ENCODE assay signal across 8 cellular contexts in genomic region chr6:109483744-109484075, GRCh38. TPM values are rescaled to one million over a fixed set of nuclear protein-coding genes. Genes with fewer than 3 reads are reported as not detected.
A peak's percentile ranks its signal among the peaks of the same experiment; 100 is the strongest.
DNase-seq lines count a peak whose midpoint lies in the region; ATAC-seq and TF ChIP-seq lines count a peak whose summit lies in the region.

No MANE protein-coding gene starts in this region.

- H3K27me3 Mint-ChIP-seq in activated CD8-positive, alpha-beta memory T cell treated with anti-CD3 and anti-CD28 coated beads, Interleukin-2, amount 10 ng/mL, durations not matched to agents 7 days and 5 days = peaks cover 8% of the 10 kb centered on the region
- no peaks in the 10 kb centered on the region for H3K27me3 Mint-ChIP-seq in stimulated activated naive B cell treated with anti-CD40 and anti-IgM and Interleukin-4, amounts not matched to agents 10 μg/mL and 1 μg/mL and 100 μg/mL, for 72 hours

- H3K36me3 Mint-ChIP-seq in activated CD8-positive, alpha-beta memory T cell treated with anti-CD3 and anti-CD28 coated beads, Interleukin-2, amount 10 ng/mL, durations not matched to agents 7 days and 5 days = peaks cover 30% of the 10 kb centered on the region
- H3K36me3 Mint-ChIP-seq in stimulated activated naive B cell treated with anti-CD40 and anti-IgM and Interleukin-4, amounts not matched to agents 10 μg/mL and 1 μg/mL and 100 μg/mL, for 72 hours = peaks cover 23 to 30% of the 10 kb centered on the region in 2 donors

- H3K4me1 ChIP-seq in hepatocyte (ENCODE audit: insufficient read depth) = peaks cover 28% of the 10 kb centered on the region

- H3K9me3 ChIP-seq in SK-N-MC (ENCODE audit: low read depth, low read length) (no peaks in the 10 kb centered on the region), hepatocyte (ENCODE audit: low read depth) (no peaks in the 10 kb centered on the region)

- H3K4me3 ChIP-seq in SK-N-MC (peak overlapping the region; percentile 79), hepatocyte (peak overlapping the region; percentile 42)

- H3K9ac ChIP-seq in SK-N-MC (ENCODE audit: insufficient read length) = peak overlapping the region; percentile 65

- H3K36me3 ChIP-seq in SK-N-MC (ENCODE audit: insufficient read depth, low read length) = peaks cover 30% of the 10 kb centered on the region
- no peaks in the 10 kb centered on the region for H3K36me3 ChIP-seq in hepatocyte (replicated peaks; ENCODE audit: insufficient read depth, low read depth)

- ATAC-seq in activated CD8-positive, alpha-beta memory T cell treated with anti-CD3 and anti-CD28 coated beads, Interleukin-2, amount 10 ng/mL, durations not matched to agents 7 days and 5 days = no peak
- ATAC-seq in stimulated activated naive B cell treated with anti-CD40 and anti-IgM and Interleukin-4, amounts not matched to agents 10 μg/mL and 1 μg/mL and 100 μg/mL, for 72 hours (replicated peaks) = peak; percentile 7 to 15
- no peak for ATAC-seq in HG02623 (IDR thresholded peaks at IDR 0.05; ENCODE audit: unreplicated experiment)

- no peaks in the 10 kb centered on the region for H3K9me2 ChIP-seq in hepatocyte (replicated peaks; ENCODE audit: insufficient read depth)

- peaks cover 39% of the 10 kb centered on the region for H3K4me1 Mint-ChIP-seq in activated CD8-positive, alpha-beta memory T cell treated with anti-CD3 and anti-CD28 coated beads, Interleukin-2, amount 10 ng/mL, durations not matched to agents 7 days and 5 days
- peaks cover 21 to 50% of the 10 kb centered on the region in 2 donors for H3K4me1 Mint-ChIP-seq in stimulated activated naive B cell treated with anti-CD40 and anti-IgM and Interleukin-4, amounts not matched to agents 10 μg/mL and 1 μg/mL and 100 μg/mL, for 72 hours

- H2AFZ ChIP-seq in hepatocyte = peak overlapping the region; percentile 75

- no peak overlapping the region for H3K27ac ChIP-seq in SK-N-MC
- no peak overlapping the region for H3K27ac ChIP-seq in hepatocyte

- H3K27ac Mint-ChIP-seq in activated CD8-positive, alpha-beta memory T cell treated with anti-CD3 and anti-CD28 coated beads, Interleukin-2, amount 10 ng/mL, durations not matched to agents 7 days and 5 days = peak overlapping the region; percentile 69
- peak overlapping the region; percentile 20 for H3K27ac Mint-ChIP-seq in stimulated activated naive B cell treated with anti-CD40 and anti-IgM and Interleukin-4, amounts not matched to agents 10 μg/mL and 1 μg/mL and 100 μg/mL, for 72 hours

- peaks cover 33% of the 10 kb centered on the region for H3K79me2 ChIP-seq in hepatocyte

- 6% methylated on average over 6 of the region's 6 CpGs for WGBS in hepatocyte (ENCODE audit: low lambda C conversion rate, missing lambda C conversion rate)

- H4K20me1 ChIP-seq in hepatocyte (ENCODE audit: insufficient read depth, poor library complexity, severe bottlenecking) = no peaks in the 10 kb centered on the region

- CTCF ChIA-PET in activated CD8-positive, alpha-beta memory T cell treated with anti-CD3 and anti-CD28 coated beads, Interleukin-2, amount 10 ng/mL, durations not matched to agents 7 days and 5 days (lab: Charles Lee) = interaction anchor here (1.5 to 1.8 kb wide), 2 partner anchors 11 to 556 kb away, joined by 3 to 6 read pairs; no protein-coding TSS in a partner anchor

- DNase-seq in activated CD8-positive, alpha-beta memory T cell treated with anti-CD3 and anti-CD28 coated beads, Interleukin-2, amount 10 ng/mL, durations not matched to agents 7 days and 5 days = no peak
- DNase-seq in activated CD8-positive, alpha-beta memory T cell treated with anti-CD3 and anti-CD28 coated beads, Interleukin-2, amount 50 U/mL, for 48 hours = no peak
- DNase-seq in SK-N-MC (ENCODE audit: low read depth, low spot score) (no peak), hepatocyte (ENCODE audit: low spot score) (no peak), NCI-H1930 (lab: John Stamatoyannopoulos, UW) (no peak), HuH-7 (ENCODE audit: low spot score) (no peak)
- no peak for DNase-seq in stimulated activated naive B cell treated with anti-CD40 and anti-IgM and Interleukin-4, amounts not matched to agents 10 μg/mL and 1 μg/mL and 100 μg/mL, for 72 hours

- no peak for TF ChIP-seq CTCF in hepatocyte (IDR thresholded peaks at IDR 0.05; ENCODE audit: poor library complexity)

- peak overlapping the region; percentile 81 for H3K4me2 ChIP-seq in hepatocyte

- no peaks in the 10 kb centered on the region for H3K9me3 Mint-ChIP-seq in activated CD8-positive, alpha-beta memory T cell treated with anti-CD3 and anti-CD28 coated beads, Interleukin-2, amount 10 ng/mL, durations not matched to agents 7 days and 5 days (ENCODE audit: low read depth)
- H3K9me3 Mint-ChIP-seq in stimulated activated naive B cell treated with anti-CD40 and anti-IgM and Interleukin-4, amounts not matched to agents 10 μg/mL and 1 μg/mL and 100 μg/mL, for 72 hours = no peaks in the 10 kb centered on the region

- peak overlapping the region; percentile 71 for H3K4me3 Mint-ChIP-seq in activated CD8-positive, alpha-beta memory T cell treated with anti-CD3 and anti-CD28 coated beads, Interleukin-2, amount 10 ng/mL, durations not matched to agents 7 days and 5 days
- H3K4me3 Mint-ChIP-seq in stimulated activated naive B cell treated with anti-CD40 and anti-IgM and Interleukin-4, amounts not matched to agents 10 μg/mL and 1 μg/mL and 100 μg/mL, for 72 hours = peak overlapping the region; percentile 45 to 75

- H3K27me3 ChIP-seq in hepatocyte = no peaks in the 10 kb centered on the region

RNA-seq across cellular contexts. Expression of gene ZBTB24, which starts 0.7 kb away (rescaled TPM):
- 10 to 100 TPM; 17.5 to 22.7 TPM for total RNA-seq in activated CD8-positive, alpha-beta memory T cell treated with anti-CD3 and anti-CD28 coated beads, Interleukin-2, amount 10 ng/mL, durations not matched to agents 7 days and 5 days
- 6.7 and 6.9 TPM in 2 replicates for total RNA-seq in hepatocyte
- 2.5 and 3.8 TPM in 2 replicates for polyA plus RNA-seq in hepatocyte

RNA-seq across cellular contexts. Expression of gene MICAL1, which starts 28.1 kb away (rescaled TPM):
- 10 to 100 TPM; 86.0 to 93.1 TPM for total RNA-seq in activated CD8-positive, alpha-beta memory T cell treated with anti-CD3 and anti-CD28 coated beads, Interleukin-2, amount 10 ng/mL, durations not matched to agents 7 days and 5 days
- total RNA-seq in hepatocyte = 38.2 and 46.5 TPM in 2 replicates
- 51.2 and 52.7 TPM in 2 replicates for polyA plus RNA-seq in hepatocyte

RNA-seq across cellular contexts. Expression of gene SMPD2, which starts 43.2 kb away (rescaled TPM):
- total RNA-seq in activated CD8-positive, alpha-beta memory T cell treated with anti-CD3 and anti-CD28 coated beads, Interleukin-2, amount 10 ng/mL, durations not matched to agents 7 days and 5 days = 10 to 100 TPM; 14.3 to 14.6 TPM
- total RNA-seq in hepatocyte = 9.3 and 15.3 TPM in 2 replicates
- 19.2 and 25.1 TPM in 2 replicates for polyA plus RNA-seq in hepatocyte

RNA-seq across cellular contexts. Expression of gene PPIL6, which starts 43.3 kb away (rescaled TPM):
- total RNA-seq in activated CD8-positive, alpha-beta memory T cell treated with anti-CD3 and anti-CD28 coated beads, Interleukin-2, amount 10 ng/mL, durations not matched to agents 7 days and 5 days = under 1 TPM in 1 of 2 experiments, not detected in 1; 0.21 TPM
- total RNA-seq in hepatocyte = 2.2 and 2.6 TPM in 2 replicates
- 2.9 and 3.8 TPM in 2 replicates for polyA plus RNA-seq in hepatocyte

Comparison
In these comparisons a context has a peak if more than half of its experiments do, and no peak if none do; other contexts are left out.
1. ATAC-seq: peak in stimulated activated naive B cell treated with anti-CD40 and anti-IgM and Interleukin-4, amounts not matched to agents 10 μg/mL and 1 μg/mL and 100 μg/mL, for 72 hours (2 of 2); none in activated CD8-positive, alpha-beta memory T cell treated with anti-CD3 and anti-CD28 coated beads, Interleukin-2, amount 10 ng/mL, durations not matched to agents 7 days and 5 days (single experiment) and HG02623 (single experiment).